Comparison of ENCODE assay signal across 8 cellular contexts in genomic region chr3:101518421-101518871, GRCh38. TPM values are rescaled to one million over a fixed set of nuclear protein-coding genes. Genes with fewer than 3 reads are reported as not detected.
DNase-seq lines count a peak whose midpoint lies in the region; FAIRE-seq and TF ChIP-seq lines count a peak whose summit lies in the region.

No MANE protein-coding gene starts in this region.

- no peaks in the 10 kb centered on the region for H3K36me3 ChIP-seq in vagina

- H3K27me3 ChIP-seq in vagina: no peaks in the 10 kb centered on the region

- peaks cover 5% of the 10 kb centered on the region for H3K4me1 ChIP-seq in vagina

- no peak overlapping the region for H3K4me3 ChIP-seq in vagina

- peak; percentile 97 for FAIRE-seq in GM18507 (lab: Jason Lieb, UNC)

- DNase-seq in GM18507 (ENCODE audit: extremely low spot score, insufficient read length, low read depth): peak; percentile 48
- peak; percentile 21 for DNase-seq in H4 (ENCODE audit: low spot score)
- DNase-seq in NCI-H2029 (lab: John Stamatoyannopoulos, UW): peak; percentile 48
- peak; percentile 73 for DNase-seq in activated T-cell treated with anti-CD3 and anti-CD28 coated beads, Interleukin-2, amount 50 U/mL, for 48 hours
- DNase-seq in stimulated activated CD4-positive, alpha-beta T cell treated with anti-CD3 and anti-CD28 coated beads, Interleukin-1b, Interleukin-23, amount 100 ng/mL, for 4 hours (ENCODE audit: low read depth in 2 of 2): peak; percentile 7 to 24
- DNase-seq in substantia nigra (lab: John Stamatoyannopoulos, UW): no peak
- DNase-seq in vagina (ENCODE audit: extremely low spot score in 2 of 2): no peak
- no peak for DNase-seq in NOMO-1 (lab: John Stamatoyannopoulos, UW; ENCODE audit: unreplicated experiment in 2 of 2)

- intact Hi-C loops in vagina (cut with DNase I): loop anchor here (10.0 kb wide), 1 partner anchor 56 kb away; the partner anchor contains the start of gene PCNP

- no peak for TF ChIP-seq CTCF in vagina (IDR thresholded peaks at IDR 0.05)

- TF ChIP-seq POLR2A in vagina (IDR thresholded peaks at IDR 0.05): no peak

- H3K27ac ChIP-seq in substantia nigra (ENCODE audit: low read depth, low read length, poor library complexity, severe bottlenecking) (no peak overlapping the region), vagina (no peak overlapping the region)

- H3K9me3 ChIP-seq in vagina: no peaks in the 10 kb centered on the region

RNA-seq across cellular contexts. Expression of gene SENP7, which starts 5.4 kb away (rescaled TPM):
- total RNA-seq in H4 (2014; rRNA removed; shearing (Covaris generic)): 3.2 and 5.0 TPM in 2 replicates
- total RNA-seq in vagina: 17.9 TPM

RNA-seq across cellular contexts. Expression of gene TRMT10C, which starts 43.2 kb away (rescaled TPM):
- total RNA-seq in H4 (2014; rRNA removed; shearing (Covaris generic)): 37.7 and 49.4 TPM in 2 replicates
- 14.7 TPM for total RNA-seq in vagina

RNA-seq across cellular contexts. Expression of gene PCNP, which starts 55.5 kb away (rescaled TPM):
- total RNA-seq in H4 (2014; rRNA removed; shearing (Covaris generic)): 54.0 and 72.4 TPM in 2 replicates
- total RNA-seq in vagina: 96.3 TPM

Comparison
In these comparisons a context has a peak if more than half of its experiments do, and no peak if none do; other contexts are left out.
1. DNase-seq: peak in GM18507 (single experiment), H4 (single experiment), NCI-H2029 (single experiment), activated T-cell treated with anti-CD3 and anti-CD28 coated beads, Interleukin-2, amount 50 U/mL, for 48 hours (2 of 2) and stimulated activated CD4-positive, alpha-beta T cell treated with anti-CD3 and anti-CD28 coated beads, Interleukin-1b, Interleukin-23, amount 100 ng/mL, for 4 hours (2 of 2); none in substantia nigra (0 of 49), vagina (0 of 2) and NOMO-1 (0 of 2).